In genomic region chr1:32540589-32540988, GRCh38 we compare ENCODE assay signal across 9 cellular contexts. TPM values are rescaled to one million over a fixed set of nuclear protein-coding genes. Genes with fewer than 3 reads are reported as not detected.
DNase-seq lines count a peak whose midpoint lies in the region; ATAC-seq, FAIRE-seq and TF ChIP-seq lines count a peak whose summit lies in the region.
"Had no signal": no experiment of that assay in that cellular context is flagged by ENCODE, and none has a peak within 500 bp of the region (broad histone marks: within the 10 kb centered on the region; RNA-seq: fewer than 3 reads in every experiment).

No MANE protein-coding gene starts in this region.

- peak overlapping the region; percentile 85 for H3K4me2 ChIP-seq in OCI-LY3 (ENCODE audit: low read length)
- peak overlapping the region; percentile 91 for H3K4me2 ChIP-seq in endothelial cell of umbilical vein (ENCODE audit: insufficient read depth, low read length)
- H3K4me2 ChIP-seq in smooth muscle cell, result peak overlapping the region; percentile 83

- dilution Hi-C loops in endothelial cell of umbilical vein (cut with MboI; ENCODE audit: extremely low pct_ligation_motif_present, low sequenced_read_pairs), result no loop called here

- H3K27me3 ChIP-seq in OCI-LY3 (ENCODE audit: low read depth, low read length) (peaks cover 8% of the 10 kb centered on the region), endothelial cell of umbilical vein (ENCODE audit: control insufficient read depth in 2 of 2, insufficient read depth in 2 of 2, low read length in 2 of 2) (no peaks in the 10 kb centered on the region), smooth muscle cell (ENCODE audit: low read depth) (no peaks in the 10 kb centered on the region)

- H3K36me3 ChIP-seq in OCI-LY3 (replicated peaks; ENCODE audit: low read depth, low read length), result no peaks in the 10 kb centered on the region
- H3K36me3 ChIP-seq in endothelial cell of umbilical vein (ENCODE audit: control insufficient read depth in 2 of 2, extremely low read depth in 1 of 2, insufficient read depth in 2 of 2, low read length in 2 of 2), result no peaks in the 10 kb centered on the region
- no peaks in the 10 kb centered on the region for H3K36me3 ChIP-seq in smooth muscle cell (ENCODE audit: low read depth)

- no TSS peak for BruUV-seq in endothelial cell of umbilical vein (replicated peaks; lab: Mats Ljungman, UMichigan)

- intact Hi-C loops in endothelial cell of umbilical vein (cut with micrococcal nuclease), result loop anchor here (2.0 kb wide), 1 partner anchor 40 kb away; no protein-coding TSS in a partner anchor

- TF ChIP-seq CTCF in OCI-LY3 (IDR thresholded peaks at IDR 0.05; ENCODE audit: low read depth, low read length) (no peak), endothelial cell of umbilical vein (IDR thresholded peaks at IDR 0.05; ENCODE audit: extremely low read depth in 1 of 2, insufficient read depth in 1 of 2, low read depth in 1 of 2, low read length in 2 of 2) (no peak), smooth muscle cell (IDR thresholded peaks at IDR 0.05; ENCODE audit: borderline replicate concordance, insufficient read depth, poor library complexity, severe bottlenecking) (no peak)

- DNase-seq in NCI-H82 (lab: John Stamatoyannopoulos, UW) (peak; percentile 41), NCI-H82 treated with DMSO at 0.1 percent for 48 hours (lab: John Stamatoyannopoulos, UW; ENCODE audit: unreplicated experiment) (no peak), endothelial cell of umbilical vein (ENCODE audit: low read depth, low spot score) (no peak), smooth muscle cell (lab: John Stamatoyannopoulos, UW; ENCODE audit: unreplicated experiment) (no peak), NCI-H226 (no peak)

- H3K4me3 ChIP-seq in OCI-LY3 (ENCODE audit: low read length) (peak overlapping the region; percentile 88; the same call in 1 of the 2 replicates), endothelial cell of umbilical vein (replicated peaks in 1 of 3; ENCODE audit: insufficient read depth in 1 of 3, low read depth in 1 of 3, low read length in 3 of 3) (peak overlapping the region in 2 of 3 experiments; percentile 65 to 81), smooth muscle cell (peak overlapping the region; percentile 55)

- 17% methylated on average over 2 of the region's 2 CpGs for WGBS in smooth muscle cell (ENCODE audit: low lambda C conversion rate)

- TF ChIP-seq POLR2A in endothelial cell of umbilical vein (IDR thresholded peaks at IDR 0.05; ENCODE audit: low read depth, low read length), result no peak

- H3K79me2 ChIP-seq in OCI-LY3 (ENCODE audit: low read length) (no peaks in the 10 kb centered on the region), endothelial cell of umbilical vein (ENCODE audit: control insufficient read depth, insufficient read depth, low read length) (peaks cover 4% of the 10 kb centered on the region), smooth muscle cell (ENCODE audit: low read depth) (peaks cover 45% of the 10 kb centered on the region)

- H3K9ac ChIP-seq in OCI-LY3 (ENCODE audit: low read length) (no peak overlapping the region), endothelial cell of umbilical vein (replicated peaks; ENCODE audit: extremely low read depth, insufficient read depth, low read length) (no peak overlapping the region), smooth muscle cell (ENCODE audit: low read depth) (no peak overlapping the region)

- FAIRE-seq in endothelial cell of umbilical vein (lab: Jason Lieb, UNC), result no peak
- FAIRE-seq: G401.6 had no signal

- H3K4me1 ChIP-seq in OCI-LY3 (ENCODE audit: low read length), result peaks cover 24% of the 10 kb centered on the region
- H3K4me1 ChIP-seq in endothelial cell of umbilical vein (ENCODE audit: control insufficient read depth, extremely low read depth, insufficient read depth, low read length), result peaks cover 11% of the 10 kb centered on the region
- H3K4me1 ChIP-seq in smooth muscle cell (ENCODE audit: low read depth), result peaks cover 12% of the 10 kb centered on the region

- no peaks in the 10 kb centered on the region for H3K9me3 ChIP-seq in OCI-LY3 (ENCODE audit: insufficient read depth, low read length)
- H3K9me3 ChIP-seq in endothelial cell of umbilical vein (replicated peaks; ENCODE audit: control insufficient read depth, insufficient read depth, low read length), result no peaks in the 10 kb centered on the region
- H3K9me3 ChIP-seq in smooth muscle cell (replicated peaks; ENCODE audit: low read depth), result no peaks in the 10 kb centered on the region

- H4K20me1 ChIP-seq in OCI-LY3 (ENCODE audit: insufficient read depth, low read length) (no peaks in the 10 kb centered on the region), endothelial cell of umbilical vein (replicated peaks; ENCODE audit: control insufficient read depth, extremely low read depth, insufficient read depth, low read length) (no peaks in the 10 kb centered on the region), smooth muscle cell (ENCODE audit: low read depth) (peaks cover 27% of the 10 kb centered on the region)

- ATAC-seq in HG03175 (IDR thresholded peaks at IDR 0.05; ENCODE audit: unreplicated experiment) (no peak), HG03045 (IDR thresholded peaks at IDR 0.05; ENCODE audit: unreplicated experiment) (no peak)

- peaks cover 6% of the 10 kb centered on the region for H3F3A ChIP-seq in smooth muscle cell (ENCODE audit: low read depth)

- H2AFZ ChIP-seq in OCI-LY3 (ENCODE audit: low read depth, low read length) (no peak overlapping the region), endothelial cell of umbilical vein (ENCODE audit: low read depth, low read length) (peak overlapping the region; percentile 82), smooth muscle cell (ENCODE audit: low read depth) (peak overlapping the region; percentile 74)

- H3K9me1 ChIP-seq in endothelial cell of umbilical vein (replicated peaks; ENCODE audit: control insufficient read depth, extremely low read depth, insufficient read depth, low read length), result no peaks in the 10 kb centered on the region

- H3K27ac ChIP-seq in OCI-LY3 (ENCODE audit: low read length) (no peak overlapping the region), endothelial cell of umbilical vein (ENCODE audit: insufficient read depth, low read depth, low read length) (no peak overlapping the region), smooth muscle cell (ENCODE audit: low read depth) (no peak overlapping the region)

- POLR2A ChIA-PET in endothelial cell of umbilical vein (lab: Charles Lee), result no interaction called here

- CTCF ChIA-PET in endothelial cell of umbilical vein (lab: Charles Lee), result interaction anchor here (3.6 kb wide), 1 partner anchor 20 kb away, joined by 35 read pairs; no protein-coding TSS in a partner anchor

TF ChIP-seq in endothelial cell of umbilical vein, 7 proteins besides CTCF, POLR2A, EP300 and RAD21:
- TF ChIP-seq EZH2 (IDR thresholded peaks at IDR 0.05; ENCODE audit: borderline replicate concordance, low read depth, low read length, severe bottlenecking) (no peak), MYC (IDR thresholded peaks at IDR 0.05; ENCODE audit: low read depth, low read length) (no peak), JUN (IDR thresholded peaks at IDR 0.05; ENCODE audit: borderline replicate concordance, insufficient read depth, insufficient read length, low read depth) (no peak), POLR2AphosphoS5 (IDR thresholded peaks at IDR 0.05; ENCODE audit: insufficient read depth, low read depth, low read length) (no peak), MAX (IDR thresholded peaks at IDR 0.05; ENCODE audit: insufficient read depth, insufficient read length) (no peak), GATA2 (IDR thresholded peaks at IDR 0.05; ENCODE audit: insufficient read depth, insufficient read length, low read depth, low read length) (no peak), FOS (IDR thresholded peaks at IDR 0.05; ENCODE audit: borderline replicate concordance, insufficient read depth, low read length) (no peak)

RNA-seq across cellular contexts. Expression of gene ZBTB8A, which starts 1.4 kb away (rescaled TPM):
- total RNA-seq in endothelial cell of umbilical vein, result 9.1 and 9.6 TPM in 2 replicates
- polyA plus RNA-seq in endothelial cell of umbilical vein, result 2.9 and 3.1 TPM in 2 replicates
- polyA plus RNA-seq in endothelial cell of umbilical vein (2011; cell fraction: cytosol; rRNA removed), result 3.6 and 3.9 TPM in 2 replicates
- polyA plus RNA-seq in endothelial cell of umbilical vein (2011; cell fraction: nucleus; rRNA removed), result 5.5 and 7.6 TPM in 2 replicates
- 5.3 and 5.5 TPM in 2 replicates for polyA plus RNA-seq in endothelial cell of umbilical vein (2012)
- 8.7 and 10.6 TPM in 2 replicates for polyA minus RNA-seq in endothelial cell of umbilical vein
- polyA minus RNA-seq in endothelial cell of umbilical vein (2011; cell fraction: cytosol; rRNA and poly(A)+ RNA removed), result 8.8 TPM
- polyA minus RNA-seq in endothelial cell of umbilical vein (2011; cell fraction: nucleus; rRNA and poly(A)+ RNA removed), result 7.8 and 8.6 TPM in 2 replicates
- total RNA-seq in smooth muscle cell, result 8.8 and 9.9 TPM in 2 replicates
- polyA plus RNA-seq in smooth muscle cell, result 4.2 and 5.0 TPM in 2 replicates
